In the genomic region with DNA sequence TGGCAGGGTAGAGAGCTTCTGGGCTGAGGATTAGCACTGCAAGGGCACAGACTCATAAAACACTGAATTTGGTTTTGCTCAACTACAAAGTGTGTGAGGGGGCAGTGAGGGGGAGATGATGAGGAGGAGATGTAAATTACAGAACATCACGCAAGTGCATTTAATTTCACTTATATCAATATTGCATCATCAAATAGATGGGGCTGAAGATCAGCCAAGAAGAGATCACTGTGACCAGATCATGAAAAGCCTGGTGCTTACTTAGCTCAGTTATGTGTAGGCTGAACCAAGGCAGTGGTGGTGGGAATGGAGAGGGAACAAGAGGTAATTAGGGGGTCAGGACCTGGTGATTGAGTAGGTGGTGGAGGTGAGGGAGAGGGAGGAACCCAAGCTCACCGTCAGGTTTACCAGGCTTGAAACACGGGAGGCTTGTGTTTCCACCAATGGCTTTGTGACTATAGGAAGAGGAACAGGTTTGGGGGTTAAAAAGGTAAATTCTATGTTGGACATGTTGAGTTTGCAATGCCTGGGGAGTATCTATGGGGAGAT, we compare ENCODE assay signal across 12 cellular contexts.
"Had no signal": no experiment of that assay in that cellular context is flagged by ENCODE, and none has a peak within 500 bp of the region (broad histone marks: within the 10 kb centered on the region; RNA-seq: fewer than 3 reads in every experiment).

No MANE protein-coding gene starts in this region.

- H3K27me3 ChIP-seq: cardiac muscle cell, testis had no signal

- H3K27ac Mint-ChIP-seq: activated CD4-positive, alpha-beta T cell treated with anti-CD3 and anti-CD28 coated beads, Interleukin-2, amount 10 ng/mL, durations not matched to agents 7 days and 5 days; activated naive CD4-positive, alpha-beta T cell treated with anti-CD3 and anti-CD28 coated beads, Interleukin-2, amount 10 ng/mL, durations not matched to agents 7 days and 5 days; stimulated activated naive CD8-positive, alpha-beta T cell treated with anti-CD3 and anti-CD28 coated beads, Interleukin-15, amount 100 ng/mL, for 72 hours had no signal

- DNase-seq: activated CD4-positive, alpha-beta T cell treated with anti-CD3 and anti-CD28 coated beads, Interleukin-2, amount 10 ng/mL, durations not matched to agents 7 days and 5 days; activated CD4-positive, CD25-positive, alpha-beta regulatory T cell; activated naive CD4-positive, alpha-beta T cell treated with anti-CD3 and anti-CD28 coated beads, Interleukin-2, amount 10 ng/mL, durations not matched to agents 7 days and 5 days; hypothalamus; left ventricle myocardium inferior; mesenchymal stem cell; psoas muscle; spleen; stimulated activated naive CD8-positive, alpha-beta T cell treated with anti-CD3 and anti-CD28 coated beads, Interleukin-15, amount 100 ng/mL, for 72 hours; T-helper 2 cell; testis had no signal

- H3K4me1 ChIP-seq: testis had no signal

- H3K4me3 Mint-ChIP-seq: activated CD4-positive, alpha-beta T cell treated with anti-CD3 and anti-CD28 coated beads, Interleukin-2, amount 10 ng/mL, durations not matched to agents 7 days and 5 days; activated naive CD4-positive, alpha-beta T cell treated with anti-CD3 and anti-CD28 coated beads, Interleukin-2, amount 10 ng/mL, durations not matched to agents 7 days and 5 days; stimulated activated naive CD8-positive, alpha-beta T cell treated with anti-CD3 and anti-CD28 coated beads, Interleukin-15, amount 100 ng/mL, for 72 hours had no signal

- H3K9me3 Mint-ChIP-seq: activated CD4-positive, alpha-beta T cell treated with anti-CD3 and anti-CD28 coated beads, Interleukin-2, amount 10 ng/mL, durations not matched to agents 7 days and 5 days; activated naive CD4-positive, alpha-beta T cell treated with anti-CD3 and anti-CD28 coated beads, Interleukin-2, amount 10 ng/mL, durations not matched to agents 7 days and 5 days; stimulated activated naive CD8-positive, alpha-beta T cell treated with anti-CD3 and anti-CD28 coated beads, Interleukin-15, amount 100 ng/mL, for 72 hours had no signal

- H3K4me3 ChIP-seq: cardiac muscle cell, left ventricle myocardium inferior, psoas muscle, spleen, testis had no signal

- H3K9me3 ChIP-seq: left ventricle myocardium inferior, psoas muscle, spleen, testis had no signal

- H3K27ac ChIP-seq: cardiac muscle cell, left ventricle myocardium inferior, psoas muscle, spleen, testis had no signal

- H3K36me3 Mint-ChIP-seq: activated naive CD4-positive, alpha-beta T cell treated with anti-CD3 and anti-CD28 coated beads, Interleukin-2, amount 10 ng/mL, durations not matched to agents 7 days and 5 days had no signal

- H3K36me3 ChIP-seq: cardiac muscle cell, left ventricle myocardium inferior, spleen had no signal
